31 cellular contexts compared by ENCODE assay signal in the genomic region with DNA sequence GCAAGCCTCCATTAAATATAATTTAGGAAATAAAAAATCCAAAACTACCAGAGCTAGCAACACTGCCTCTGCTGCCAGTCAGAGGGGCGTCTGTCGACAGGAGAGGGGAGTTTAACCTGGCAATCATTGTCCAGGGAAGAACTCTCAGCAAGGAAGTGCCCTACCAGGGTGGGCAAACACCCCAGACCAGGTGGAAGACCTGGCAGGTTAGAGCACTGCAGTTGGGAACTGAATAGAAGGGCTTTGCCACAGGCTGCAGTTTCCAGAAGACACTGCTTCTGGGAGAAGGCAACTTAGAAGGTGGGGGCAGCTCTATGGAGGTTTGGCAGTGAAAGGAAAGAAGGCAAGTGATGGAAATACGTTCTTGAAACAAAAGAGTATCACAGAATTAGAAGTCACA. TPM values are rescaled to one million over a fixed set of nuclear protein-coding genes. Genes with fewer than 3 reads are reported as not detected.
"Had no signal": no experiment of that assay in that cellular context is flagged by ENCODE, and none has a peak within 500 bp of the region (broad histone marks: within the 10 kb centered on the region; RNA-seq: fewer than 3 reads in every experiment).

No MANE protein-coding gene starts in this region.

- DNase-seq: activated CD4-positive, alpha-beta T cell treated with anti-CD3 and anti-CD28 coated beads for 36 hours; activated CD4-positive, alpha-beta T cell treated with anti-CD3 and anti-CD28 coated beads, Interleukin-2, amount 50 U/mL, for 4 hours; activated CD8-positive, alpha-beta memory T cell treated with anti-CD3 and anti-CD28 coated beads for 24 hours; activated gamma-delta T cell; activated naive CD4-positive, alpha-beta T cell treated with anti-CD3 and anti-CD28 coated beads for 36 hours; activated T-cell treated with anti-CD3 and anti-CD28 coated beads, Interleukin-2, amount 50 U/mL, for 4 hours; amygdala; Karpas-422; MM.1S; NCI-H146; NCI-H2029; NCI-H2107; NCI-H2171 treated with DMSO at 0.1 percent for 48 hours; NCI-H226; NCI-H526; NCI-H774; NK-92 treated with Interleukin-12 subunit alpha and Interleukin-12 subunit beta, amount 100 ng/mL, for 24 hours; OCI-M1; RPMI8226; T-cell; T-helper 2 cell; T1000 had no signal

- H3K27me3 Mint-ChIP-seq: activated CD4-positive, alpha-beta T cell treated with anti-CD3 and anti-CD28 coated beads for 36 hours; activated naive CD8-positive, alpha-beta T cell; activated T-helper 17 cell treated with anti-CD3 and anti-CD28 coated beads, Interleukin-2, amount 50 U/mL, for 72 hours; T-cell had no signal

- H3K4me3 Mint-ChIP-seq: activated CD4-positive, alpha-beta T cell treated with anti-CD3 and anti-CD28 coated beads for 36 hours; activated naive CD4-positive, alpha-beta T cell treated with anti-CD3 and anti-CD28 coated beads for 36 hours; activated naive CD8-positive, alpha-beta T cell; activated T-cell treated with anti-CD3 and anti-CD28 coated beads, Interleukin-2, amount 50 U/mL, for 4 hours; activated T-helper 17 cell treated with anti-CD3 and anti-CD28 coated beads, Interleukin-2, amount 50 U/mL, for 72 hours; brain; T-cell had no signal

- H3K4me3 ChIP-seq: K562, SK-N-MC had no signal

- H3K9me3 Mint-ChIP-seq: activated naive CD4-positive, alpha-beta T cell treated with anti-CD3 and anti-CD28 coated beads for 36 hours; activated T-cell treated with anti-CD3 and anti-CD28 coated beads, Interleukin-2, amount 50 U/mL, for 4 hours; activated T-helper 17 cell treated with anti-CD3 and anti-CD28 coated beads, Interleukin-2, amount 50 U/mL, for 72 hours; brain; T-cell had no signal

- H3K27ac ChIP-seq: SK-N-MC had no signal

- H3K36me3 Mint-ChIP-seq: T-cell had no signal

- ATAC-seq: activated CD4-positive, alpha-beta T cell treated with anti-CD3 and anti-CD28 coated beads for 36 hours; activated T-cell treated with anti-CD3 and anti-CD28 coated beads, Interleukin-2, amount 50 U/mL, for 4 hours; activated T-helper 17 cell treated with anti-CD3 and anti-CD28 coated beads, Interleukin-2, amount 50 U/mL, for 72 hours; K562; Panc1; Right ventricle myocardium inferior; T-cell had no signal

- H3K27ac Mint-ChIP-seq: activated CD4-positive, alpha-beta T cell treated with anti-CD3 and anti-CD28 coated beads for 36 hours; activated naive CD4-positive, alpha-beta T cell treated with anti-CD3 and anti-CD28 coated beads for 36 hours; activated naive CD8-positive, alpha-beta T cell; activated T-helper 17 cell treated with anti-CD3 and anti-CD28 coated beads, Interleukin-2, amount 50 U/mL, for 72 hours; T-cell had no signal

RNA-seq across cellular contexts. Expression of a gene that starts 29.7 kb away (rescaled TPM):
- total RNA-seq: activated CD4-positive, alpha-beta T cell treated with anti-CD3 and anti-CD28 coated beads for 36 hours; activated naive CD4-positive, alpha-beta T cell treated with anti-CD3 and anti-CD28 coated beads for 36 hours; activated T-cell treated with anti-CD3 and anti-CD28 coated beads, Interleukin-2, amount 50 U/mL, for 4 hours; activated T-helper 17 cell treated with anti-CD3 and anti-CD28 coated beads, Interleukin-2, amount 50 U/mL, for 72 hours; astrocyte; K562; NCI-H460; Right ventricle myocardium inferior; T-cell had no signal
- polyA plus RNA-seq: K562 had no signal

RNA-seq across cellular contexts. Expression of a gene that starts 42.9 kb away (rescaled TPM):
- total RNA-seq: activated CD4-positive, alpha-beta T cell treated with anti-CD3 and anti-CD28 coated beads for 36 hours; activated naive CD4-positive, alpha-beta T cell treated with anti-CD3 and anti-CD28 coated beads for 36 hours; activated T-cell treated with anti-CD3 and anti-CD28 coated beads, Interleukin-2, amount 50 U/mL, for 4 hours; activated T-helper 17 cell treated with anti-CD3 and anti-CD28 coated beads, Interleukin-2, amount 50 U/mL, for 72 hours; astrocyte; K562; NCI-H460; Right ventricle myocardium inferior; T-cell had no signal
- polyA plus RNA-seq: K562 had no signal
